In genomic region chr5:110738503-110738811, GRCh38 we compare ENCODE assay signal across 7 cellular contexts. TPM values are rescaled to one million over a fixed set of nuclear protein-coding genes. Genes with fewer than 3 reads are reported as not detected.
DNase-seq lines count a peak whose midpoint lies in the region; ATAC-seq and TF ChIP-seq lines count a peak whose summit lies in the region.

No MANE protein-coding gene starts in this region.

- H3K4me1 ChIP-seq in KMS-11 (ENCODE audit: low read depth, poor library complexity, severe bottlenecking) = peaks cover 22% of the 10 kb centered on the region
- H3K4me1 ChIP-seq in colonic mucosa = no peaks in the 10 kb centered on the region
- peaks cover 14% of the 10 kb centered on the region for H3K4me1 ChIP-seq in mononuclear cell (ENCODE audit: insufficient read depth, low read length)

- H3K4me2 ChIP-seq in KMS-11 = peak overlapping the region; percentile 80

- H3K9ac ChIP-seq in KMS-11 = peak overlapping the region; percentile 79; the same call in 1 of the 2 replicates
- peak overlapping the region; percentile 64 to 92 for H3K9ac ChIP-seq in colonic mucosa (ENCODE audit: low read depth in 2 of 2, low read length in 2 of 2)

- H2AFZ ChIP-seq in KMS-11 (ENCODE audit: low read depth) = peak overlapping the region; percentile 87

- H3K4me3 ChIP-seq in KMS-11 (IDR thresholded peaks at IDR 0.05; ENCODE audit: insufficient read depth, low read depth, low read length) (peak overlapping the region; percentile 47), colonic mucosa (peak overlapping the region; percentile 93), mononuclear cell (ENCODE audit: low read length) (peak overlapping the region; percentile 78)

- ATAC-seq in GM18508 (IDR thresholded peaks at IDR 0.05; ENCODE audit: insufficient read depth, unreplicated experiment) (peak; percentile 46), GM21825 (IDR thresholded peaks at IDR 0.05; ENCODE audit: unreplicated experiment) (peak; percentile 56)

- H3K27ac ChIP-seq in KMS-11 (peak overlapping the region; percentile 76), colonic mucosa (peak overlapping the region; percentile 83)

- TF ChIP-seq CTCF in KMS-11 (conservative IDR thresholded peaks at IDR 0.05; ENCODE audit: low read depth, low read length) = no peak
- no peak for TF ChIP-seq CTCF in colonic mucosa (IDR thresholded peaks at IDR 0.05)

- H3K36me3 ChIP-seq in KMS-11 (ENCODE audit: insufficient read depth) (no peaks in the 10 kb centered on the region), colonic mucosa (no peaks in the 10 kb centered on the region)

- H3K79me2 ChIP-seq in KMS-11 (ENCODE audit: insufficient read depth, low read depth) = peaks cover 31% of the 10 kb centered on the region

- H3K9me3 ChIP-seq in colonic mucosa (no peaks in the 10 kb centered on the region), mononuclear cell (ENCODE audit: low read depth, low read length) (no peaks in the 10 kb centered on the region)

- intact Hi-C loops in colonic mucosa (cut with DNase I) = no loop called here

- no peaks in the 10 kb centered on the region for H3K27me3 ChIP-seq in KMS-11 (ENCODE audit: insufficient read depth, low read depth)
- no peaks in the 10 kb centered on the region for H3K27me3 ChIP-seq in colonic mucosa
- H3K27me3 ChIP-seq in mononuclear cell (ENCODE audit: insufficient read depth, low read length) = peaks cover 11% of the 10 kb centered on the region

- H4K20me1 ChIP-seq in KMS-11 (ENCODE audit: insufficient read depth) = no peaks in the 10 kb centered on the region

- DNase-seq in colonic mucosa = no peak
- DNase-seq in hippocampal formation (lab: John Stamatoyannopoulos, UW) = no peak
- no peak for DNase-seq in SHP77 treated with DMSO at 0.1 percent for 48 hours (lab: John Stamatoyannopoulos, UW)

RNA-seq across cellular contexts. Expression of gene SLC25A46, which starts 0.3 kb away (rescaled TPM):
- total RNA-seq in colonic mucosa (10 to 100 TPM; 50.7 to 54.8 TPM), mononuclear cell (34.5 TPM)

RNA-seq across cellular contexts. Expression of gene TMEM232, which starts 12.0 kb away (rescaled TPM):
- total RNA-seq in colonic mucosa (1 to 10 TPM; 1.8 to 2.1 TPM), mononuclear cell (2.7 TPM)
